In genomic region chr20:38726849-38727601, GRCh38 we compare ENCODE assay signal across 9 cellular contexts. TPM values are rescaled to one million over a fixed set of nuclear protein-coding genes. Genes with fewer than 3 reads are reported as not detected.
DNase-seq lines count a peak whose midpoint lies in the region; ATAC-seq and TF ChIP-seq lines count a peak whose summit lies in the region.
"Had no signal": no experiment of that assay in that cellular context is flagged by ENCODE, and none has a peak within 500 bp of the region (broad histone marks: within the 10 kb centered on the region; RNA-seq: fewer than 3 reads in every experiment).

No MANE protein-coding gene starts in this region.

- intact Hi-C loops in CD8-positive, alpha-beta T cell (cut with DNase I, micrococcal nuclease): loop anchor here (1.0 to 5.0 kb wide), 2 partner anchors 50 to 167 kb away; no protein-coding TSS in a partner anchor
- intact Hi-C loops in activated T-helper 1 cell treated with anti-CD3 and anti-CD28 coated beads, Interleukin-12 subunit alpha, Interleukin-12 subunit beta, Interleukin-2, Interleukin-4 antibody, amounts not matched to agents 30 ng/mL and 10 ng/mL and 1 ng/mL, durations not matched to agents 14 hours and 24 hours and 36 hours (cut with micrococcal nuclease): loop anchor here (1.0 kb wide), 1 partner anchor 81 kb away; no protein-coding TSS in a partner anchor

- H3K36me3 ChIP-seq in CD8-positive, alpha-beta T cell (ENCODE audit: insufficient read depth, low read length): no peaks in the 10 kb centered on the region

- peak; percentile 18 for ATAC-seq in CD8-positive, alpha-beta T cell
- ATAC-seq in GM19463 (IDR thresholded peaks at IDR 0.05; ENCODE audit: unreplicated experiment) (no peak), GM21367 (IDR thresholded peaks at IDR 0.05; ENCODE audit: unreplicated experiment) (no peak)

- H3K4me3 ChIP-seq in CD8-positive, alpha-beta T cell (ENCODE audit: low read depth, low read length): no peak overlapping the region

- H3K4me1 Mint-ChIP-seq in CD8-positive, alpha-beta T cell (ENCODE audit: low read depth): peaks cover 66% of the 10 kb centered on the region
- H3K4me1 Mint-ChIP-seq in activated T-helper 1 cell treated with anti-CD3 and anti-CD28 coated beads, Interleukin-12 subunit alpha, Interleukin-12 subunit beta, Interleukin-2, Interleukin-4 antibody, amounts not matched to agents 30 ng/mL and 10 ng/mL and 1 ng/mL, durations not matched to agents 14 hours and 24 hours and 36 hours (ENCODE audit: low read depth): peaks cover 64% of the 10 kb centered on the region
- H3K4me1 Mint-ChIP-seq in type B pancreatic cell (ENCODE audit: unreplicated experiment): peaks cover 47% of the 10 kb centered on the region

- no peak for TF ChIP-seq CTCF in CD8-positive, alpha-beta T cell (IDR thresholded peaks at IDR 0.05)
- TF ChIP-seq CTCF in type B pancreatic cell (conservative IDR thresholded peaks at IDR 0.05): peak; percentile 60

- H3K36me3 Mint-ChIP-seq in CD8-positive, alpha-beta T cell: no peaks in the 10 kb centered on the region
- peaks cover 6% of the 10 kb centered on the region for H3K36me3 Mint-ChIP-seq in activated T-helper 1 cell treated with anti-CD3 and anti-CD28 coated beads, Interleukin-12 subunit alpha, Interleukin-12 subunit beta, Interleukin-2, Interleukin-4 antibody, amounts not matched to agents 30 ng/mL and 10 ng/mL and 1 ng/mL, durations not matched to agents 14 hours and 24 hours and 36 hours (ENCODE audit: low read depth)
- H3K36me3 Mint-ChIP-seq in type B pancreatic cell: peaks cover 4% of the 10 kb centered on the region

- peaks cover 80% of the 10 kb centered on the region for H3K27me3 Mint-ChIP-seq in CD8-positive, alpha-beta T cell (ENCODE audit: low read depth)
- peaks cover 82% of the 10 kb centered on the region for H3K27me3 Mint-ChIP-seq in activated T-helper 1 cell treated with anti-CD3 and anti-CD28 coated beads, Interleukin-12 subunit alpha, Interleukin-12 subunit beta, Interleukin-2, Interleukin-4 antibody, amounts not matched to agents 30 ng/mL and 10 ng/mL and 1 ng/mL, durations not matched to agents 14 hours and 24 hours and 36 hours (ENCODE audit: insufficient read depth)
- peaks cover 96% of the 10 kb centered on the region for H3K27me3 Mint-ChIP-seq in type B pancreatic cell

- H3K4me1 ChIP-seq in CD8-positive, alpha-beta T cell (ENCODE audit: insufficient read depth, low read length): peaks cover 61% of the 10 kb centered on the region

- peak in 3 of 7 experiments; percentile 52 to 59 (median 58) for DNase-seq in CD8-positive, alpha-beta T cell
- DNase-seq in KBM-7 (peak; percentile 66), kidney tubule cell (ENCODE audit: low spot score) (peak; percentile 11), type B pancreatic cell (ENCODE audit: extremely low spot score, unreplicated experiment) (peak; percentile 76), NCI-H2227 (lab: John Stamatoyannopoulos, UW; ENCODE audit: unreplicated experiment) (no peak)
- peak; percentile 26 for DNase-seq in activated T-helper 1 cell treated with anti-CD3 and anti-CD28 coated beads, Interleukin-12 subunit alpha, Interleukin-12 subunit beta, Interleukin-2, Interleukin-4 antibody, amounts not matched to agents 30 ng/mL and 10 ng/mL and 1 ng/mL, durations not matched to agents 14 hours and 24 hours and 36 hours (ENCODE audit: low spot score)

- no peak overlapping the region for H3K27ac Mint-ChIP-seq in CD8-positive, alpha-beta T cell
- peak overlapping the region; percentile 85 for H3K27ac Mint-ChIP-seq in activated T-helper 1 cell treated with anti-CD3 and anti-CD28 coated beads, Interleukin-12 subunit alpha, Interleukin-12 subunit beta, Interleukin-2, Interleukin-4 antibody, amounts not matched to agents 30 ng/mL and 10 ng/mL and 1 ng/mL, durations not matched to agents 14 hours and 24 hours and 36 hours
- H3K27ac Mint-ChIP-seq in type B pancreatic cell: peak overlapping the region; percentile 36

- peak overlapping the region; percentile 19 for H3K4me3 Mint-ChIP-seq in CD8-positive, alpha-beta T cell
- peak overlapping the region; percentile 35 for H3K4me3 Mint-ChIP-seq in activated T-helper 1 cell treated with anti-CD3 and anti-CD28 coated beads, Interleukin-12 subunit alpha, Interleukin-12 subunit beta, Interleukin-2, Interleukin-4 antibody, amounts not matched to agents 30 ng/mL and 10 ng/mL and 1 ng/mL, durations not matched to agents 14 hours and 24 hours and 36 hours
- peak overlapping the region; percentile 68 for H3K4me3 Mint-ChIP-seq in type B pancreatic cell

- CTCF ChIA-PET in CD8-positive, alpha-beta T cell (lab: Charles Lee): interaction anchor here (4.7 kb wide), 1 partner anchor 24 kb away, joined by 24 read pairs; no protein-coding TSS in a partner anchor

- POLR2A ChIA-PET in CD8-positive, alpha-beta T cell (lab: Charles Lee): no interaction called here

- H3K9me3 Mint-ChIP-seq in CD8-positive, alpha-beta T cell: no peaks in the 10 kb centered on the region
- H3K9me3 Mint-ChIP-seq in activated T-helper 1 cell treated with anti-CD3 and anti-CD28 coated beads, Interleukin-12 subunit alpha, Interleukin-12 subunit beta, Interleukin-2, Interleukin-4 antibody, amounts not matched to agents 30 ng/mL and 10 ng/mL and 1 ng/mL, durations not matched to agents 14 hours and 24 hours and 36 hours: peaks cover 8% of the 10 kb centered on the region
- no peaks in the 10 kb centered on the region for H3K9me3 Mint-ChIP-seq in type B pancreatic cell

- H3K27ac ChIP-seq in CD8-positive, alpha-beta T cell (ENCODE audit: low read depth, low read length): no peak overlapping the region

- in situ Hi-C loops in KBM-7 (cut with MboI; ENCODE audit: low pct_unique_long_range_greater_than_20kb, low sequenced_read_pairs): no loop called here

- H3K9me3 ChIP-seq in CD8-positive, alpha-beta T cell (ENCODE audit: low read length): no peaks in the 10 kb centered on the region

- H3K27me3 ChIP-seq in CD8-positive, alpha-beta T cell (ENCODE audit: insufficient read depth, low read length): peaks cover 69% of the 10 kb centered on the region

RNA-seq across cellular contexts. Expression of gene SLC32A1, which starts 2.7 kb away (rescaled TPM):
- under 1 TPM in 1 of 2 experiments, not detected in 1; 0.16 TPM for total RNA-seq in CD8-positive, alpha-beta T cell
- not detected in 2 replicates for total RNA-seq in activated T-helper 1 cell treated with anti-CD3 and anti-CD28 coated beads, Interleukin-12 subunit alpha, Interleukin-12 subunit beta, Interleukin-2, Interleukin-4 antibody, amounts not matched to agents 30 ng/mL and 10 ng/mL and 1 ng/mL, durations not matched to agents 14 hours and 24 hours and 36 hours
- not detected in 2 replicates for total RNA-seq in type B pancreatic cell (ENCODE audit: low replicate concordance)
- total RNA-seq: glomerular endothelial cell had no signal

RNA-seq across cellular contexts. Expression of gene ACTR5, which starts 21.2 kb away (rescaled TPM):
- total RNA-seq in CD8-positive, alpha-beta T cell: 10 to 100 TPM; 15.7 to 18.2 TPM
- 14.9 and 15.2 TPM in 2 replicates for total RNA-seq in activated T-helper 1 cell treated with anti-CD3 and anti-CD28 coated beads, Interleukin-12 subunit alpha, Interleukin-12 subunit beta, Interleukin-2, Interleukin-4 antibody, amounts not matched to agents 30 ng/mL and 10 ng/mL and 1 ng/mL, durations not matched to agents 14 hours and 24 hours and 36 hours
- 5.7 and 9.1 TPM in 2 replicates for total RNA-seq in type B pancreatic cell (ENCODE audit: low replicate concordance)
